Comparison of ENCODE assay signal across 8 cellular contexts in genomic region chr5:115599502-115599901, GRCh38. TPM values are rescaled to one million over a fixed set of nuclear protein-coding genes. Genes with fewer than 3 reads are reported as not detected.
DNase-seq lines count a peak whose midpoint lies in the region; ATAC-seq and TF ChIP-seq lines count a peak whose summit lies in the region.

No MANE protein-coding gene starts in this region.

- TF ChIP-seq CTCF in cardiac fibroblast (IDR thresholded peaks at IDR 0.05; ENCODE audit: low read depth, low read length), result no peak
- TF ChIP-seq CTCF in osteocyte (IDR thresholded peaks at IDR 0.05), result no peak

- peaks cover 1% of the 10 kb centered on the region for H3K36me3 Mint-ChIP-seq in osteocyte (ENCODE audit: unreplicated experiment)

- peak overlapping the region; percentile 75 for H3K27ac Mint-ChIP-seq in osteocyte (ENCODE audit: unreplicated experiment)

- peaks cover 4% of the 10 kb centered on the region for H3K9me3 Mint-ChIP-seq in osteocyte (ENCODE audit: unreplicated experiment)

- no peak overlapping the region for H3K4me3 Mint-ChIP-seq in osteocyte (ENCODE audit: unreplicated experiment)

- H3K4me1 Mint-ChIP-seq in osteocyte (ENCODE audit: unreplicated experiment), result peaks cover 43% of the 10 kb centered on the region

- peak; percentile 36 for ATAC-seq in HG03135 (IDR thresholded peaks at IDR 0.05; ENCODE audit: unreplicated experiment)

- DNase-seq in NCI-H2107 treated with DMSO at 0.1 percent for 48 hours (lab: John Stamatoyannopoulos, UW; ENCODE audit: unreplicated experiment), result peak; percentile 19
- DNase-seq in NCI-H2107 (lab: John Stamatoyannopoulos, UW), result no peak
- DNase-seq in cardiac fibroblast (ENCODE audit: low read depth in 2 of 2), result peak; percentile 50 to 64
- DNase-seq in osteocyte (ENCODE audit: extremely low spot score, unreplicated experiment), result no peak
- no peak for DNase-seq in cerebellum (ENCODE audit: low spot score)
- no peak for DNase-seq in stimulated activated CD4-positive, alpha-beta T cell treated with anti-CD3 and anti-CD28 coated beads, Interleukin-4, amount 100 ng/mL, for 4 hours
- no peak for DNase-seq in activated CD8-positive, alpha-beta memory T cell treated with anti-CD3 and anti-CD28 coated beads, Interleukin-2, amount 50 U/mL, for 4 hours

- H3K27me3 Mint-ChIP-seq in osteocyte (ENCODE audit: unreplicated experiment), result no peaks in the 10 kb centered on the region

- peak overlapping the region in 1 of 2 donors; percentile 30 for H3K4me3 ChIP-seq in cardiac fibroblast (replicated peaks in 1 of 2; ENCODE audit: low read depth in 2 of 2, low read length in 2 of 2)

RNA-seq across cellular contexts. Expression of gene TICAM2, which starts 2.8 kb away (rescaled TPM):
- total RNA-seq in osteocyte, result 1.6 and 2.8 TPM in 2 replicates
- 0.82 TPM for total RNA-seq in cerebellum

RNA-seq across cellular contexts. Expression of gene TMED7, which starts 26.3 kb away (rescaled TPM):
- total RNA-seq in osteocyte, result 108 and 109 TPM in 2 replicates
- total RNA-seq in cerebellum, result 71.2 TPM

RNA-seq across cellular contexts. Expression of gene FEM1C, which starts 54.9 kb away (rescaled TPM):
- total RNA-seq in osteocyte, result 12.4 and 12.8 TPM in 2 replicates
- 47.2 TPM for total RNA-seq in cerebellum

Comparison
In these comparisons a context has a peak if more than half of its experiments do, and no peak if none do; other contexts are left out.
1. DNase-seq: peak in NCI-H2107 treated with DMSO at 0.1 percent for 48 hours (single experiment) and cardiac fibroblast (2 of 2); none in NCI-H2107 (single experiment), osteocyte (single experiment), cerebellum (single experiment), stimulated activated CD4-positive, alpha-beta T cell treated with anti-CD3 and anti-CD28 coated beads, Interleukin-4, amount 100 ng/mL, for 4 hours (0 of 2) and activated CD8-positive, alpha-beta memory T cell treated with anti-CD3 and anti-CD28 coated beads, Interleukin-2, amount 50 U/mL, for 4 hours (single experiment).